In the genomic region with DNA sequence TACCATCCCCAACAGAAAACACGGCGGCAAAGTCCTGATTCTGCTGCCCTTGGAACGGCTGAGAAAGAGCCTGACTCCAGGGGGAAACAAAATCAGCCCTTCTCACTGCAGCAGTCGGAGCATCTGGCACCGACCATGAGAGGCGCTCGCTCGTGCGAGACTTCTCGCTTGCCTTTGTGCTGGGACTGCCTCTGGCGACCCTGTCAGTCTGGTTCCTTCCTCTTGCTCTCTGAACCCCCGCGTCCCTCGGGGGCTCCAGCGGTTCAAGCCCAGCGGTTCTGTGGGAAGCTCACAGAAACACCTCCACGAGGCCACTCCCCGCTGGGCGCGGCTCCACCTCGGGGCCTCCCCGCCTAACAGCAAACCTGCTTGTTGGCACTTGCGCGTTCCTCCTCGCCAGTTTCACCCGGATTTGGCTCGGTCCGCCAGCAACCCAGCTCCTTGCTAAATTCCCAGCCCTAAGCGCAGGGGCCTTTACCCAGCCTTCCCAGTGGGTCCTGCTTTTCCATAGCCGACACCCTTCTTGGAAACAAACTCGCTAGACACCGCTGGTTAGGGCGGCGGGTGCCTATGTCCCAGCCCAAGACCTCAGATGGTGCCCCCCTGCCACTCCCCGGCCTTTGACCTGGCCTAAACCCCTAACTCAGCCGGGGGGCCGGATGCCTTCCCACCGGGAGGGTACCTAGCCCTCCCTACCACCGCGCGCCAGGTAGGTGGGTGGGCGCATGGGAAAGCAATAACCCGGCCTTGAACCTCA, we compare ENCODE assay signal across 10 cellular contexts. TPM values are rescaled to one million over a fixed set of nuclear protein-coding genes. Genes with fewer than 3 reads are reported as not detected.
DNase-seq lines count a peak whose midpoint lies in the region; ATAC-seq and TF ChIP-seq lines count a peak whose summit lies in the region.
"Had no signal": no experiment of that assay in that cellular context is flagged by ENCODE, and none has a peak within 500 bp of the region (broad histone marks: within the 10 kb centered on the region; RNA-seq: fewer than 3 reads in every experiment).

No MANE protein-coding gene starts in this region.

- no peak overlapping the region for H2AFZ ChIP-seq in osteoblast (ENCODE audit: low read length)

- peak overlapping the region; percentile 17 for H3K4me3 Mint-ChIP-seq in T-helper 1 cell treated with Interleukin-12 subunit alpha and Interleukin-12 subunit beta and Interleukin-4 antibody, amounts not matched to agents 30 μg/mL and 1 μg/mL, for 36 hours
- H3K4me3 Mint-ChIP-seq: activated naive CD4-positive, alpha-beta T cell treated with anti-CD3 and anti-CD28 coated beads, Interleukin-2, amount 50 U/mL, for 24 hours; B cell had no signal

- no peaks in the 10 kb centered on the region for H3K36me3 Mint-ChIP-seq in T-helper 1 cell treated with Interleukin-12 subunit alpha and Interleukin-12 subunit beta and Interleukin-4 antibody, amounts not matched to agents 30 μg/mL and 1 μg/mL, for 36 hours (ENCODE audit: low read depth)
- H3K36me3 Mint-ChIP-seq: activated naive CD4-positive, alpha-beta T cell treated with anti-CD3 and anti-CD28 coated beads, Interleukin-2, amount 50 U/mL, for 24 hours had no signal

- H3K9me3 Mint-ChIP-seq in T-helper 1 cell treated with Interleukin-12 subunit alpha and Interleukin-12 subunit beta and Interleukin-4 antibody, amounts not matched to agents 30 μg/mL and 1 μg/mL, for 36 hours = no peaks in the 10 kb centered on the region
- H3K9me3 Mint-ChIP-seq: activated naive CD4-positive, alpha-beta T cell treated with anti-CD3 and anti-CD28 coated beads, Interleukin-2, amount 50 U/mL, for 24 hours had no signal

- H4K20me1 ChIP-seq in osteoblast (ENCODE audit: insufficient read depth, low read length) = peaks cover 55% of the 10 kb centered on the region

- no peaks in the 10 kb centered on the region for H3K9me3 ChIP-seq in osteoblast (ENCODE audit: low read depth, low read length)

- H3K27ac ChIP-seq in osteoblast (ENCODE audit: low read depth, low read length) = peak overlapping the region; percentile 99

- no peaks in the 10 kb centered on the region for H3K27me3 ChIP-seq in osteoblast (ENCODE audit: insufficient read depth, low read length)

- peak; percentile 50 for ATAC-seq in Right ventricle myocardium inferior
- no peak for ATAC-seq in GM21447 (IDR thresholded peaks at IDR 0.05; ENCODE audit: unreplicated experiment)

- H3K4me1 ChIP-seq in osteoblast (ENCODE audit: insufficient read depth, low read length) = peaks cover 44% of the 10 kb centered on the region

- H3K79me2 ChIP-seq in osteoblast (ENCODE audit: insufficient read depth, low read length) = peaks cover 93% of the 10 kb centered on the region

- peaks cover 51% of the 10 kb centered on the region for H3K27me3 Mint-ChIP-seq in T-helper 1 cell treated with Interleukin-12 subunit alpha and Interleukin-12 subunit beta and Interleukin-4 antibody, amounts not matched to agents 30 μg/mL and 1 μg/mL, for 36 hours (ENCODE audit: low read depth)

- no peak overlapping the region for H3K27ac Mint-ChIP-seq in T-helper 1 cell treated with Interleukin-12 subunit alpha and Interleukin-12 subunit beta and Interleukin-4 antibody, amounts not matched to agents 30 μg/mL and 1 μg/mL, for 36 hours
- H3K27ac Mint-ChIP-seq: activated naive CD4-positive, alpha-beta T cell treated with anti-CD3 and anti-CD28 coated beads, Interleukin-2, amount 50 U/mL, for 24 hours; B cell had no signal

- peak; percentile 15 for TF ChIP-seq CTCF in osteoblast (IDR thresholded peaks at IDR 0.05; ENCODE audit: extremely low read depth, low read depth, low read length)

- H3K4me3 ChIP-seq in osteoblast (ENCODE audit: insufficient read depth, low read length) = peak overlapping the region; percentile 95

- H3K4me1 Mint-ChIP-seq in T-helper 1 cell treated with Interleukin-12 subunit alpha and Interleukin-12 subunit beta and Interleukin-4 antibody, amounts not matched to agents 30 μg/mL and 1 μg/mL, for 36 hours (ENCODE audit: low read depth) = peaks cover 9% of the 10 kb centered on the region

- intact Hi-C loops in Right ventricle myocardium inferior (cut with DNase I) = loop anchor here (2.0 to 5.0 kb wide), 3 partner anchors 188 to 888 kb away; no protein-coding TSS in a partner anchor

- H3K36me3 ChIP-seq in osteoblast (ENCODE audit: insufficient read depth, low read length) = peaks cover 39% of the 10 kb centered on the region

- DNase-seq in T-helper 1 cell (no peak), M059J (ENCODE audit: low read depth) (peak; percentile 75), T1000 (lab: John Stamatoyannopoulos, UW) (peak; percentile 53), Right ventricle myocardium inferior (ENCODE audit: missing footprints) (peak; percentile 86), osteoblast (ENCODE audit: insufficient read length, low spot score, missing footprints) (peak; percentile 78), AG08395 (ENCODE audit: low spot score) (no peak)

- H3K4me2 ChIP-seq in osteoblast (ENCODE audit: insufficient read depth, low read length) = peak overlapping the region; percentile 89

RNA-seq across cellular contexts. Expression of gene RND3, which starts 2.2 kb away (rescaled TPM):
- 170 and 187 TPM in 2 replicates for total RNA-seq in M059J (2014; rRNA removed; shearing (Covaris generic))
- total RNA-seq in Right ventricle myocardium inferior (22.1 TPM), osteoblast (241 and 298 TPM in 2 replicates)
- total RNA-seq: B cell had no signal

Comparison
In these comparisons a context has a peak if more than half of its experiments do, and no peak if none do; other contexts are left out.
1. DNase-seq: peak in M059J (single experiment), T1000 (single experiment), Right ventricle myocardium inferior (single experiment) and osteoblast (single experiment); none in T-helper 1 cell (0 of 5) and AG08395 (single experiment).